Comparison of ENCODE assay signal across 1 cellular context in the genomic region with DNA sequence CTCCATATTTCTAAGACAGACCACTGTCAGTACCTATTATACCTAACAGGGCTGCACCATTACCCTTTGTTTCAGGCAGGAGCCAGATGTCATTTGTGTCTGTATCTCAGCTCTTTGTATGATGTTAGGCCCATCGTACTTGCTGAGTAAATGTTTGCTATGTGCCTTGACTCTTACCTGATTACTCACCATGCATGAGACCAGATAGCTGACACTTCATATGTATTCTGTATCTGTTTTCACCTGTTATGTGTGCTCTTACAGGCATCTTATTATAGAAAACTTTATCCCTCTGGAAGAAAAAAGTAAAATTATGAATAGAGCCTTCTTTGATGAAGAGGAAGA.
TF ChIP-seq lines count a peak whose summit lies in the region.

No MANE protein-coding gene starts in this region.

TF ChIP-seq in HepG2, 621 proteins besides CTCF, POLR2A, EP300 and RAD21 (continued from another document and continues in another):
- TF ChIP-seq, protein P1, sequence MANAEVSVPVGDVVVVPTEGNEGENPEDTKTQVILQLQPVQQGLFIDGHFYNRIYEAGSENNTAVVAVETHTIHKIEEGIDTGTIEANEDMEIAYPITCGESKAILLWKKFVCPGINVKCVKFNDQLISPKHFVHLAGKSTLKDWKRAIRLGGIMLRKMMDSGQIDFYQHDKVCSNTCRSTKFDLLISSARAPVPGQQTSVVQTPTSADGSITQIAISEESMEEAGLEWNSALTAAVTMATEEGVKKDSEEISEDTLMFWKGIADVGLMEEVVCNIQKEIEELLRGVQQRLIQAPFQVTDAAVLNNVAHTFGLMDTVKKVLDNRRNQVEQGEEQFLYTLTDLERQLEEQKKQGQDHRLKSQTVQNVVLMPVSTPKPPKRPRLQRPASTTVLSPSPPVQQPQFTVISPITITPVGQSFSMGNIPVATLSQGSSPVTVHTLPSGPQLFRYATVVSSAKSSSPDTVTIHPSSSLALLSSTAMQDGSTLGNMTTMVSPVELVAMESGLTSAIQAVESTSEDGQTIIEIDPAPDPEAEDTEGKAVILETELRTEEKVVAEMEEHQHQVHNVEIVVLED (CRISPR knock-in tag; IDR thresholded peaks at IDR 0.05; ENCODE audit: borderline replicate concordance), result no peak
- TF ChIP-seq PLSCR1 (CRISPR knock-in tag; IDR thresholded peaks at IDR 0.05; ENCODE audit: borderline replicate concordance) (no peak), ZNF709 (CRISPR knock-in tag; IDR thresholded peaks at IDR 0.05) (no peak), CHCHD3 (CRISPR knock-in tag; IDR thresholded peaks at IDR 0.05) (no peak), ZNF749 (CRISPR knock-in tag; IDR thresholded peaks at IDR 0.05; ENCODE audit: borderline replicate concordance) (no peak), HNF1B (CRISPR knock-in tag; IDR thresholded peaks at IDR 0.05) (no peak), RAD51 (IDR thresholded peaks at IDR 0.05; ENCODE audit: borderline replicate concordance) (no peak), POLR2AphosphoS5 (IDR thresholded peaks at IDR 0.05; ENCODE audit: low read depth, low read length) (no peak), ZNF619 (CRISPR knock-in tag; IDR thresholded peaks at IDR 0.05) (no peak), TOPORS (CRISPR knock-in tag; IDR thresholded peaks at IDR 0.05) (no peak), MEIS1 (CRISPR knock-in tag; IDR thresholded peaks at IDR 0.05; ENCODE audit: borderline replicate concordance) (peak; percentile 42; the same call in 1 of the 2 replicates), NFYB (CRISPR knock-in tag; IDR thresholded peaks at IDR 0.05) (no peak), PAWR (CRISPR knock-in tag; IDR thresholded peaks at IDR 0.05; ENCODE audit: borderline replicate concordance) (no peak), KAT8 (CRISPR knock-in tag; IDR thresholded peaks at IDR 0.05) (no peak), EED (CRISPR knock-in tag; IDR thresholded peaks at IDR 0.05) (no peak), BCL6 (CRISPR knock-in tag; IDR thresholded peaks at IDR 0.05) (no peak; the same call in 1 of the 2 replicates), ZNF777 (CRISPR knock-in tag; IDR thresholded peaks at IDR 0.05) (no peak), KDM6A (CRISPR knock-in tag; IDR thresholded peaks at IDR 0.05; ENCODE audit: low read depth) (no peak), ZZZ3 (CRISPR knock-in tag; IDR thresholded peaks at IDR 0.05; ENCODE audit: borderline replicate concordance) (no peak; the same call in 1 of the 2 replicates), ATF7-NPFF (CRISPR knock-in tag; IDR thresholded peaks at IDR 0.05; ENCODE audit: low read depth) (no peak), PHF8 (CRISPR knock-in tag; IDR thresholded peaks at IDR 0.05) (no peak), ZNF652 (CRISPR knock-in tag; IDR thresholded peaks at IDR 0.05; ENCODE audit: borderline replicate concordance, low read depth) (peak; percentile 49; the same call in 1 of the 2 replicates), ZNF12 (CRISPR knock-in tag; IDR thresholded peaks at IDR 0.05) (no peak), ZNF496 (CRISPR knock-in tag; IDR thresholded peaks at IDR 0.05; ENCODE audit: insufficient replicate concordance) (no peak), ZNF326 (CRISPR knock-in tag; IDR thresholded peaks at IDR 0.05; ENCODE audit: borderline replicate concordance) (no peak), HNRNPH1 (optimal IDR thresholded peaks at IDR 0.05; ENCODE audit: low read depth, low read length) (no peak), ZKSCAN5 (CRISPR knock-in tag; IDR thresholded peaks at IDR 0.05) (no peak), FOXM1 (CRISPR knock-in tag; IDR thresholded peaks at IDR 0.05) (no peak), PRMT3 (CRISPR knock-in tag; IDR thresholded peaks at IDR 0.05; ENCODE audit: borderline replicate concordance, low read depth) (no peak), ZNF773 (CRISPR knock-in tag; IDR thresholded peaks at IDR 0.05; ENCODE audit: borderline replicate concordance) (no peak), ZSCAN31 (CRISPR knock-in tag; IDR thresholded peaks at IDR 0.05; ENCODE audit: low read depth) (no peak), RELA (CRISPR knock-in tag; IDR thresholded peaks at IDR 0.05) (no peak), ZNF710 (CRISPR knock-in tag; IDR thresholded peaks at IDR 0.05; ENCODE audit: borderline replicate concordance) (no peak), RNF219 (CRISPR knock-in tag; IDR thresholded peaks at IDR 0.05) (0 out of 2 replicates have a peak, but pooled peaks have one; percentile 13)
- TF ChIP-seq, protein P2, sequence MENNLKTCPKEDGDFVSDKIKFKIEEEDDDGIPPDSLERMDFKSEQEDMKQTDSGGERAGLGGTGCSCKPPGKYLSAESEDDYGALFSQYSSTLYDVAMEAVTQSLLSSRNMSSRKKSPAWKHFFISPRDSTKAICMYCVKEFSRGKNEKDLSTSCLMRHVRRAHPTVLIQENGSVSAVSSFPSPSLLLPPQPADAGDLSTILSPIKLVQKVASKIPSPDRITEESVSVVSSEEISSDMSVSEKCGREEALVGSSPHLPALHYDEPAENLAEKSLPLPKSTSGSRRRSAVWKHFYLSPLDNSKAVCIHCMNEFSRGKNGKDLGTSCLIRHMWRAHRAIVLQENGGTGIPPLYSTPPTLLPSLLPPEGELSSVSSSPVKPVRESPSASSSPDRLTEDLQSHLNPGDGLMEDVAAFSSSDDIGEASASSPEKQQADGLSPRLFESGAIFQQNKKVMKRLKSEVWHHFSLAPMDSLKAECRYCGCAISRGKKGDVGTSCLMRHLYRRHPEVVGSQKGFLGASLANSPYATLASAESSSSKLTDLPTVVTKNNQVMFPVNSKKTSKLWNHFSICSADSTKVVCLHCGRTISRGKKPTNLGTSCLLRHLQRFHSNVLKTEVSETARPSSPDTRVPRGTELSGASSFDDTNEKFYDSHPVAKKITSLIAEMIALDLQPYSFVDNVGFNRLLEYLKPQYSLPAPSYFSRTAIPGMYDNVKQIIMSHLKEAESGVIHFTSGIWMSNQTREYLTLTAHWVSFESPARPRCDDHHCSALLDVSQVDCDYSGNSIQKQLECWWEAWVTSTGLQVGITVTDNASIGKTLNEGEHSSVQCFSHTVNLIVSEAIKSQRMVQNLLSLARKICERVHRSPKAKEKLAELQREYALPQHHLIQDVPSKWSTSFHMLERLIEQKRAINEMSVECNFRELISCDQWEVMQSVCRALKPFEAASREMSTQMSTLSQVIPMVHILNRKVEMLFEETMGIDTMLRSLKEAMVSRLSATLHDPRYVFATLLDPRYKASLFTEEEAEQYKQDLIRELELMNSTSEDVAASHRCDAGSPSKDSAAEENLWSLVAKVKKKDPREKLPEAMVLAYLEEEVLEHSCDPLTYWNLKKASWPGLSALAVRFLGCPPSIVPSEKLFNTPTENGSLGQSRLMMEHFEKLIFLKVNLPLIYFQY (CRISPR knock-in tag; IDR thresholded peaks at IDR 0.05; ENCODE audit: borderline replicate concordance), result 0 out of 2 replicates have a peak, but pooled peaks have one; percentile 18
- TF ChIP-seq, protein P3, sequence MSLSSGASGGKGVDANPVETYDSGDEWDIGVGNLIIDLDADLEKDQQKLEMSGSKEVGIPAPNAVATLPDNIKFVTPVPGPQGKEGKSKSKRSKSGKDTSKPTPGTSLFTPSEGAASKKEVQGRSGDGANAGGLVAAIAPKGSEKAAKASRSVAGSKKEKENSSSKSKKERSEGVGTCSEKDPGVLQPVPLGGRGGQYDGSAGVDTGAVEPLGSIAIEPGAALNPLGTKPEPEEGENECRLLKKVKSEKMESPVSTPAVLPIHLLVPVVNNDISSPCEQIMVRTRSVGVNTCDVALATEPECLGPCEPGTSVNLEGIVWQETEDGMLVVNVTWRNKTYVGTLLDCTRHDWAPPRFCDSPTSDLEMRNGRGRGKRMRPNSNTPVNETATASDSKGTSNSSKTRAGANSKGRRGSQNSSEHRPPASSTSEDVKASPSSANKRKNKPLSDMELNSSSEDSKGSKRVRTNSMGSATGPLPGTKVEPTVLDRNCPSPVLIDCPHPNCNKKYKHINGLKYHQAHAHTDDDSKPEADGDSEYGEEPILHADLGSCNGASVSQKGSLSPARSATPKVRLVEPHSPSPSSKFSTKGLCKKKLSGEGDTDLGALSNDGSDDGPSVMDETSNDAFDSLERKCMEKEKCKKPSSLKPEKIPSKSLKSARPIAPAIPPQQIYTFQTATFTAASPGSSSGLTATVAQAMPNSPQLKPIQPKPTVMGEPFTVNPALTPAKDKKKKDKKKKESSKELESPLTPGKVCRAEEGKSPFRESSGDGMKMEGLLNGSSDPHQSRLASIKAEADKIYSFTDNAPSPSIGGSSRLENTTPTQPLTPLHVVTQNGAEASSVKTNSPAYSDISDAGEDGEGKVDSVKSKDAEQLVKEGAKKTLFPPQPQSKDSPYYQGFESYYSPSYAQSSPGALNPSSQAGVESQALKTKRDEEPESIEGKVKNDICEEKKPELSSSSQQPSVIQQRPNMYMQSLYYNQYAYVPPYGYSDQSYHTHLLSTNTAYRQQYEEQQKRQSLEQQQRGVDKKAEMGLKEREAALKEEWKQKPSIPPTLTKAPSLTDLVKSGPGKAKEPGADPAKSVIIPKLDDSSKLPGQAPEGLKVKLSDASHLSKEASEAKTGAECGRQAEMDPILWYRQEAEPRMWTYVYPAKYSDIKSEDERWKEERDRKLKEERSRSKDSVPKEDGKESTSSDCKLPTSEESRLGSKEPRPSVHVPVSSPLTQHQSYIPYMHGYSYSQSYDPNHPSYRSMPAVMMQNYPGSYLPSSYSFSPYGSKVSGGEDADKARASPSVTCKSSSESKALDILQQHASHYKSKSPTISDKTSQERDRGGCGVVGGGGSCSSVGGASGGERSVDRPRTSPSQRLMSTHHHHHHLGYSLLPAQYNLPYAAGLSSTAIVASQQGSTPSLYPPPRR (CRISPR knock-in tag; IDR thresholded peaks at IDR 0.05; ENCODE audit: borderline replicate concordance), result no peak
- TF ChIP-seq, protein P4, sequence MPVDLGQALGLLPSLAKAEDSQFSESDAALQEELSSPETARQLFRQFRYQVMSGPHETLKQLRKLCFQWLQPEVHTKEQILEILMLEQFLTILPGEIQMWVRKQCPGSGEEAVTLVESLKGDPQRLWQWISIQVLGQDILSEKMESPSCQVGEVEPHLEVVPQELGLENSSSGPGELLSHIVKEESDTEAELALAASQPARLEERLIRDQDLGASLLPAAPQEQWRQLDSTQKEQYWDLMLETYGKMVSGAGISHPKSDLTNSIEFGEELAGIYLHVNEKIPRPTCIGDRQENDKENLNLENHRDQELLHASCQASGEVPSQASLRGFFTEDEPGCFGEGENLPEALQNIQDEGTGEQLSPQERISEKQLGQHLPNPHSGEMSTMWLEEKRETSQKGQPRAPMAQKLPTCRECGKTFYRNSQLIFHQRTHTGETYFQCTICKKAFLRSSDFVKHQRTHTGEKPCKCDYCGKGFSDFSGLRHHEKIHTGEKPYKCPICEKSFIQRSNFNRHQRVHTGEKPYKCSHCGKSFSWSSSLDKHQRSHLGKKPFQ (CRISPR knock-in tag; IDR thresholded peaks at IDR 0.05; ENCODE audit: insufficient replicate concordance), result no peak
- TF ChIP-seq, protein P5, sequence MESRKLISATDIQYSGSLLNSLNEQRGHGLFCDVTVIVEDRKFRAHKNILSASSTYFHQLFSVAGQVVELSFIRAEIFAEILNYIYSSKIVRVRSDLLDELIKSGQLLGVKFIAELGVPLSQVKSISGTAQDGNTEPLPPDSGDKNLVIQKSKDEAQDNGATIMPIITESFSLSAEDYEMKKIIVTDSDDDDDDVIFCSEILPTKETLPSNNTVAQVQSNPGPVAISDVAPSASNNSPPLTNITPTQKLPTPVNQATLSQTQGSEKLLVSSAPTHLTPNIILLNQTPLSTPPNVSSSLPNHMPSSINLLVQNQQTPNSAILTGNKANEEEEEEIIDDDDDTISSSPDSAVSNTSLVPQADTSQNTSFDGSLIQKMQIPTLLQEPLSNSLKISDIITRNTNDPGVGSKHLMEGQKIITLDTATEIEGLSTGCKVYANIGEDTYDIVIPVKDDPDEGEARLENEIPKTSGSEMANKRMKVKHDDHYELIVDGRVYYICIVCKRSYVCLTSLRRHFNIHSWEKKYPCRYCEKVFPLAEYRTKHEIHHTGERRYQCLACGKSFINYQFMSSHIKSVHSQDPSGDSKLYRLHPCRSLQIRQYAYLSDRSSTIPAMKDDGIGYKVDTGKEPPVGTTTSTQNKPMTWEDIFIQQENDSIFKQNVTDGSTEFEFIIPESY (CRISPR knock-in tag; IDR thresholded peaks at IDR 0.05), result no peak
